Comparison of ENCODE assay signal across 1 cellular context in the genomic region with DNA sequence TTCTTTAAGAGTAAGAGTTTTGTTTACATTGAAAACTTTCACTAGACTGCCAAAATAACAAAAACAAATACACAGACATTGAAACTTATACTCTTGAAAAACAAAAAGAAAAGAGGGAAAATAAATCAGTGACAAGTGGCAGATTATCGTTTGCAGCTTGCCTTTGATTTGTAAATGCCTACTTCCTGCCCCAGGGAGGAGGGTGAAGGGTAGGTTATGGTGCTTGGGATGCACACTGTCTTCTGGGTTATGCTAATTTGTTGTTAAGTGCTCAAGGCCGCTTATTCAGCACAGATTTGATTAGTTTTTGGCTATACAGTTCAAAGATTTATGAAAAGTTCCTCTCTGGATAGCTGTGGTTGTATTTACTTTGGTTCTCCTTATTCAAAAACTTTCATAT.
TF ChIP-seq lines count a peak whose summit lies in the region.

No MANE protein-coding gene starts in this region.

TF ChIP-seq in K562, 482 proteins besides CTCF, POLR2A, EP300 and RAD21 (continued from another document):
- TF ChIP-seq, protein P1, sequence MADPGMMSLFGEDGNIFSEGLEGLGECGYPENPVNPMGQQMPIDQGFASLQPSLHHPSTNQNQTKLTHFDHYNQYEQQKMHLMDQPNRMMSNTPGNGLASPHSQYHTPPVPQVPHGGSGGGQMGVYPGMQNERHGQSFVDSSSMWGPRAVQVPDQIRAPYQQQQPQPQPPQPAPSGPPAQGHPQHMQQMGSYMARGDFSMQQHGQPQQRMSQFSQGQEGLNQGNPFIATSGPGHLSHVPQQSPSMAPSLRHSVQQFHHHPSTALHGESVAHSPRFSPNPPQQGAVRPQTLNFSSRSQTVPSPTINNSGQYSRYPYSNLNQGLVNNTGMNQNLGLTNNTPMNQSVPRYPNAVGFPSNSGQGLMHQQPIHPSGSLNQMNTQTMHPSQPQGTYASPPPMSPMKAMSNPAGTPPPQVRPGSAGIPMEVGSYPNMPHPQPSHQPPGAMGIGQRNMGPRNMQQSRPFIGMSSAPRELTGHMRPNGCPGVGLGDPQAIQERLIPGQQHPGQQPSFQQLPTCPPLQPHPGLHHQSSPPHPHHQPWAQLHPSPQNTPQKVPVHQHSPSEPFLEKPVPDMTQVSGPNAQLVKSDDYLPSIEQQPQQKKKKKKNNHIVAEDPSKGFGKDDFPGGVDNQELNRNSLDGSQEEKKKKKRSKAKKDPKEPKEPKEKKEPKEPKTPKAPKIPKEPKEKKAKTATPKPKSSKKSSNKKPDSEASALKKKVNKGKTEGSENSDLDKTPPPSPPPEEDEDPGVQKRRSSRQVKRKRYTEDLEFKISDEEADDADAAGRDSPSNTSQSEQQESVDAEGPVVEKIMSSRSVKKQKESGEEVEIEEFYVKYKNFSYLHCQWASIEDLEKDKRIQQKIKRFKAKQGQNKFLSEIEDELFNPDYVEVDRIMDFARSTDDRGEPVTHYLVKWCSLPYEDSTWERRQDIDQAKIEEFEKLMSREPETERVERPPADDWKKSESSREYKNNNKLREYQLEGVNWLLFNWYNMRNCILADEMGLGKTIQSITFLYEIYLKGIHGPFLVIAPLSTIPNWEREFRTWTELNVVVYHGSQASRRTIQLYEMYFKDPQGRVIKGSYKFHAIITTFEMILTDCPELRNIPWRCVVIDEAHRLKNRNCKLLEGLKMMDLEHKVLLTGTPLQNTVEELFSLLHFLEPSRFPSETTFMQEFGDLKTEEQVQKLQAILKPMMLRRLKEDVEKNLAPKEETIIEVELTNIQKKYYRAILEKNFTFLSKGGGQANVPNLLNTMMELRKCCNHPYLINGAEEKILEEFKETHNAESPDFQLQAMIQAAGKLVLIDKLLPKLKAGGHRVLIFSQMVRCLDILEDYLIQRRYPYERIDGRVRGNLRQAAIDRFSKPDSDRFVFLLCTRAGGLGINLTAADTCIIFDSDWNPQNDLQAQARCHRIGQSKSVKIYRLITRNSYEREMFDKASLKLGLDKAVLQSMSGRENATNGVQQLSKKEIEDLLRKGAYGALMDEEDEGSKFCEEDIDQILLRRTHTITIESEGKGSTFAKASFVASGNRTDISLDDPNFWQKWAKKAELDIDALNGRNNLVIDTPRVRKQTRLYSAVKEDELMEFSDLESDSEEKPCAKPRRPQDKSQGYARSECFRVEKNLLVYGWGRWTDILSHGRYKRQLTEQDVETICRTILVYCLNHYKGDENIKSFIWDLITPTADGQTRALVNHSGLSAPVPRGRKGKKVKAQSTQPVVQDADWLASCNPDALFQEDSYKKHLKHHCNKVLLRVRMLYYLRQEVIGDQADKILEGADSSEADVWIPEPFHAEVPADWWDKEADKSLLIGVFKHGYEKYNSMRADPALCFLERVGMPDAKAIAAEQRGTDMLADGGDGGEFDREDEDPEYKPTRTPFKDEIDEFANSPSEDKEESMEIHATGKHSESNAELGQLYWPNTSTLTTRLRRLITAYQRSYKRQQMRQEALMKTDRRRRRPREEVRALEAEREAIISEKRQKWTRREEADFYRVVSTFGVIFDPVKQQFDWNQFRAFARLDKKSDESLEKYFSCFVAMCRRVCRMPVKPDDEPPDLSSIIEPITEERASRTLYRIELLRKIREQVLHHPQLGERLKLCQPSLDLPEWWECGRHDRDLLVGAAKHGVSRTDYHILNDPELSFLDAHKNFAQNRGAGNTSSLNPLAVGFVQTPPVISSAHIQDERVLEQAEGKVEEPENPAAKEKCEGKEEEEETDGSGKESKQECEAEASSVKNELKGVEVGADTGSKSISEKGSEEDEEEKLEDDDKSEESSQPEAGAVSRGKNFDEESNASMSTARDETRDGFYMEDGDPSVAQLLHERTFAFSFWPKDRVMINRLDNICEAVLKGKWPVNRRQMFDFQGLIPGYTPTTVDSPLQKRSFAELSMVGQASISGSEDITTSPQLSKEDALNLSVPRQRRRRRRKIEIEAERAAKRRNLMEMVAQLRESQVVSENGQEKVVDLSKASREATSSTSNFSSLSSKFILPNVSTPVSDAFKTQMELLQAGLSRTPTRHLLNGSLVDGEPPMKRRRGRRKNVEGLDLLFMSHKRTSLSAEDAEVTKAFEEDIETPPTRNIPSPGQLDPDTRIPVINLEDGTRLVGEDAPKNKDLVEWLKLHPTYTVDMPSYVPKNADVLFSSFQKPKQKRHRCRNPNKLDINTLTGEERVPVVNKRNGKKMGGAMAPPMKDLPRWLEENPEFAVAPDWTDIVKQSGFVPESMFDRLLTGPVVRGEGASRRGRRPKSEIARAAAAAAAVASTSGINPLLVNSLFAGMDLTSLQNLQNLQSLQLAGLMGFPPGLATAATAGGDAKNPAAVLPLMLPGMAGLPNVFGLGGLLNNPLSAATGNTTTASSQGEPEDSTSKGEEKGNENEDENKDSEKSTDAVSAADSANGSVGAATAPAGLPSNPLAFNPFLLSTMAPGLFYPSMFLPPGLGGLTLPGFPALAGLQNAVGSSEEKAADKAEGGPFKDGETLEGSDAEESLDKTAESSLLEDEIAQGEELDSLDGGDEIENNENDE (IDR thresholded peaks at IDR 0.05; ENCODE audit: low read depth, low read length), result no peak
